Comparison of ENCODE assay signal across 22 cellular contexts in genomic region chr1:147214842-147215539, GRCh38. TPM values are rescaled to one million over a fixed set of nuclear protein-coding genes. Genes with fewer than 3 reads are reported as not detected.
DNase-seq lines count a peak whose midpoint lies in the region; ATAC-seq, FAIRE-seq and TF ChIP-seq lines count a peak whose summit lies in the region.
"Had no signal": no experiment of that assay in that cellular context is flagged by ENCODE, and none has a peak within 500 bp of the region (broad histone marks: within the 10 kb centered on the region; RNA-seq: fewer than 3 reads in every experiment).

No MANE protein-coding gene starts in this region.

- no peaks in the 10 kb centered on the region for H3K36me3 ChIP-seq in MG63
- H3K36me3 ChIP-seq: brain microvascular endothelial cell had no signal

- H3K27me3 Mint-ChIP-seq in stimulated activated naive B cell treated with anti-CD40 and anti-IgM and Interleukin-4, amounts not matched to agents 10 μg/mL and 1 μg/mL and 100 μg/mL, for 72 hours, result no peaks in the 10 kb centered on the region
- H3K27me3 Mint-ChIP-seq: activated naive CD8-positive, alpha-beta T cell treated with anti-CD3 and anti-CD28 coated beads, Interleukin-2, amount 10 ng/mL, durations not matched to agents 7 days and 5 days; CD4-positive, alpha-beta memory T cell had no signal

- H3K4me3 ChIP-seq in MG63, result no peak overlapping the region
- H3K4me3 ChIP-seq: left lung had no signal

- FAIRE-seq in TTC549 (lab: Jason Lieb, UNC), result peak; percentile 36
- FAIRE-seq in HTR-8/SVneo (lab: Jason Lieb, UNC), result no peak
- FAIRE-seq: urothelium cell line had no signal

- no peak overlapping the region for H3K27ac Mint-ChIP-seq in stimulated activated naive B cell treated with anti-CD40 and anti-IgM and Interleukin-4, amounts not matched to agents 10 μg/mL and 1 μg/mL and 100 μg/mL, for 72 hours
- H3K27ac Mint-ChIP-seq: activated naive CD8-positive, alpha-beta T cell treated with anti-CD3 and anti-CD28 coated beads, Interleukin-2, amount 10 ng/mL, durations not matched to agents 7 days and 5 days; CD4-positive, alpha-beta memory T cell; mesothelial cell of epicardium; natural killer cell treated with Interleukin-12 subunit alpha and Interleukin-12 subunit beta and Interleukin-15 and Interleukin-18, amount 100 ng/mL, for 72 hours had no signal

- H3K4me1 Mint-ChIP-seq in stimulated activated naive B cell treated with anti-CD40 and anti-IgM and Interleukin-4, amounts not matched to agents 10 μg/mL and 1 μg/mL and 100 μg/mL, for 72 hours, result peaks cover 23 to 34% of the 10 kb centered on the region in 2 donors
- H3K4me1 Mint-ChIP-seq: activated naive CD8-positive, alpha-beta T cell treated with anti-CD3 and anti-CD28 coated beads, Interleukin-2, amount 10 ng/mL, durations not matched to agents 7 days and 5 days; CD4-positive, alpha-beta memory T cell had no signal

- H3K9me3 ChIP-seq in MG63, result no peaks in the 10 kb centered on the region
- H3K9me3 ChIP-seq: left lung had no signal

- no peak for TF ChIP-seq POLR2A in erythroblast (IDR thresholded peaks at IDR 0.05; ENCODE audit: low read length)

- peaks cover 0 to 4% of the 10 kb centered on the region in 2 donors for H3K36me3 Mint-ChIP-seq in stimulated activated naive B cell treated with anti-CD40 and anti-IgM and Interleukin-4, amounts not matched to agents 10 μg/mL and 1 μg/mL and 100 μg/mL, for 72 hours
- H3K36me3 Mint-ChIP-seq: activated naive CD8-positive, alpha-beta T cell treated with anti-CD3 and anti-CD28 coated beads, Interleukin-2, amount 10 ng/mL, durations not matched to agents 7 days and 5 days; CD4-positive, alpha-beta memory T cell; mesothelial cell of epicardium; natural killer cell treated with Interleukin-12 subunit alpha and Interleukin-12 subunit beta and Interleukin-15 and Interleukin-18, amount 100 ng/mL, for 72 hours had no signal

- no peak overlapping the region for H3K4me3 Mint-ChIP-seq in stimulated activated naive B cell treated with anti-CD40 and anti-IgM and Interleukin-4, amounts not matched to agents 10 μg/mL and 1 μg/mL and 100 μg/mL, for 72 hours
- H3K4me3 Mint-ChIP-seq: activated naive CD8-positive, alpha-beta T cell treated with anti-CD3 and anti-CD28 coated beads, Interleukin-2, amount 10 ng/mL, durations not matched to agents 7 days and 5 days; CD4-positive, alpha-beta memory T cell; mesothelial cell of epicardium; natural killer cell treated with Interleukin-12 subunit alpha and Interleukin-12 subunit beta and Interleukin-15 and Interleukin-18, amount 100 ng/mL, for 72 hours had no signal

- H3K27me3 ChIP-seq in MG63, result no peaks in the 10 kb centered on the region; the same call in 1 of the 2 replicates
- H3K27me3 ChIP-seq: brain microvascular endothelial cell, left lung had no signal

- no peak for ATAC-seq in stimulated activated naive B cell treated with anti-CD40 and anti-IgM and Interleukin-4, amounts not matched to agents 10 μg/mL and 1 μg/mL and 100 μg/mL, for 72 hours (replicated peaks)
- ATAC-seq: HCT116; left lung; natural killer cell treated with Interleukin-12 subunit alpha and Interleukin-12 subunit beta and Interleukin-15 and Interleukin-18, amount 100 ng/mL, for 72 hours had no signal

- DNase-seq in EH (ENCODE audit: low read depth) (peak; percentile 27), erythroblast (lab: John Stamatoyannopoulos, UW) (peak; percentile 40 to 54), myocyte (ENCODE audit: low read depth) (peak; percentile 45), MG63 (no peak), NCI-H774 (lab: John Stamatoyannopoulos, UW) (no peak), HTR-8/SVneo (ENCODE audit: insufficient read length, low spot score) (no peak)
- no peak for DNase-seq in stimulated activated naive B cell treated with anti-CD40 and anti-IgM and Interleukin-4, amounts not matched to agents 10 μg/mL and 1 μg/mL and 100 μg/mL, for 72 hours
- DNase-seq: activated naive CD8-positive, alpha-beta T cell treated with anti-CD3 and anti-CD28 coated beads, Interleukin-2, amount 10 ng/mL, durations not matched to agents 7 days and 5 days; brain microvascular endothelial cell; CD4-positive, alpha-beta memory T cell; cortex of kidney; left lung; NCI-H187 treated with DMSO at 0.1 percent for 48 hours; NCI-H2227 treated with DMSO at 0.1 percent for 48 hours; SHP77; substantia nigra; T-helper 1 cell had no signal

- H3K9me3 Mint-ChIP-seq in stimulated activated naive B cell treated with anti-CD40 and anti-IgM and Interleukin-4, amounts not matched to agents 10 μg/mL and 1 μg/mL and 100 μg/mL, for 72 hours, result no peaks in the 10 kb centered on the region
- H3K9me3 Mint-ChIP-seq: activated naive CD8-positive, alpha-beta T cell treated with anti-CD3 and anti-CD28 coated beads, Interleukin-2, amount 10 ng/mL, durations not matched to agents 7 days and 5 days; mesothelial cell of epicardium; natural killer cell treated with Interleukin-12 subunit alpha and Interleukin-12 subunit beta and Interleukin-15 and Interleukin-18, amount 100 ng/mL, for 72 hours had no signal

RNA-seq across cellular contexts. Expression of gene FMO5, which starts 10.1 kb away (rescaled TPM):
- total RNA-seq in myocyte, result 0.99 and 2.6 TPM in 2 replicates
- polyA plus RNA-seq in myocyte (2012), result 1.2 TPM
- total RNA-seq in MG63 (2014; rRNA removed; shearing (Covaris generic); ENCODE audit: low replicate concordance), result not detected in 2 replicates
- total RNA-seq: natural killer cell treated with Interleukin-12 subunit alpha and Interleukin-12 subunit beta and Interleukin-15 and Interleukin-18, amount 100 ng/mL, for 72 hours had no signal

RNA-seq across cellular contexts. Expression of gene CHD1L, which starts 27.5 kb away (rescaled TPM):
- 15.9 and 16.6 TPM in 2 replicates for total RNA-seq in myocyte
- 14.5 TPM for polyA plus RNA-seq in myocyte (2012)
- total RNA-seq in MG63 (2014; rRNA removed; shearing (Covaris generic); ENCODE audit: low replicate concordance), result 89.4 and 97.1 TPM in 2 replicates

RNA-seq across cellular contexts. Expression of gene PRKAB2, which starts 42.7 kb away (rescaled TPM):
- 37.9 and 50.7 TPM in 2 replicates for total RNA-seq in myocyte
- 33.0 TPM for polyA plus RNA-seq in myocyte (2012)
- 9.5 and 16.0 TPM in 2 replicates for total RNA-seq in MG63 (2014; rRNA removed; shearing (Covaris generic); ENCODE audit: low replicate concordance)

Comparison
In these comparisons a context has a peak if more than half of its experiments do, and no peak if none do; other contexts are left out.
1. DNase-seq: peak in EH (single experiment), erythroblast (2 of 2) and myocyte (single experiment); none in stimulated activated naive B cell treated with anti-CD40 and anti-IgM and Interleukin-4, amounts not matched to agents 10 μg/mL and 1 μg/mL and 100 μg/mL, for 72 hours (single experiment), MG63 (single experiment), NCI-H774 (single experiment) and HTR-8/SVneo (single experiment).